Comparison of ENCODE assay signal across 1 cellular context in genomic region chr4:152581536-152582160, GRCh38.
TF ChIP-seq lines count a peak whose summit lies in the region.

No MANE protein-coding gene starts in this region.

TF ChIP-seq in H1, 55 proteins besides CTCF, POLR2A, EP300 and RAD21 (continued from another document):
- no peak for TF ChIP-seq CHD1 (IDR thresholded peaks at IDR 0.05; ENCODE audit: low read depth, low read length)
- TF ChIP-seq RXRA (IDR thresholded peaks at IDR 0.05; ENCODE audit: insufficient read depth, low read depth, low read length): no peak
- TF ChIP-seq BACH1 (IDR thresholded peaks at IDR 0.05; ENCODE audit: low read length): no peak
- TF ChIP-seq JUND (IDR thresholded peaks at IDR 0.05; ENCODE audit: low read length): no peak
